20 cellular contexts compared by ENCODE assay signal in the genomic region with DNA sequence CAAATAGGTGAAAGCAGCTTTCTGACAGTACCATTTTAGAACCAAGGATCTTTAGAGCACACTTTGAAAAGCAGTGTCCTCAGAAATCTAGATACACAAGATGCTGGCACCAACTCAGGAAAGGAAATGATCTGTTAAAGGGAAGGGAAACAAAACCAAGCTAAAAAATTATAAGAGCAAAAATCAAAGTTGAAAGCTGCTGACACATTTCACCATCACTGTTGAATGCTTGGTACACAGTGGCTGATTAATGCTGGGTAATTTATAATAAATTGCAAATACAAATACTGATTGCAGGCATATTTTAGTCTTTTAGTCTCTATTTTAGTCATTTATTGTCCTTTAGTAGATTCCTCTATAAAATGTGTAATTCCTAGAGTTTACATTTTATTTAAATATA.
"Had no signal": no experiment of that assay in that cellular context is flagged by ENCODE, and none has a peak within 500 bp of the region (broad histone marks: within the 10 kb centered on the region; RNA-seq: fewer than 3 reads in every experiment).

No MANE protein-coding gene starts in this region.

- H3K9me3 ChIP-seq: lower lobe of right lung, ovary, suprapubic skin, thyroid gland had no signal

- H3K27ac Mint-ChIP-seq: effector memory CD8-positive, alpha-beta T cell; immature natural killer cell; naive thymus-derived CD4-positive, alpha-beta T cell; nephron progenitor cell; type B pancreatic cell had no signal

- H3K36me3 Mint-ChIP-seq: naive thymus-derived CD4-positive, alpha-beta T cell; type B pancreatic cell had no signal

- H3K4me3 Mint-ChIP-seq: central memory CD8-positive, alpha-beta T cell; effector memory CD8-positive, alpha-beta T cell; immature natural killer cell; naive thymus-derived CD4-positive, alpha-beta T cell; nephron progenitor cell; type B pancreatic cell had no signal

- DNase-seq: effector memory CD8-positive, alpha-beta T cell; erythroblast; foreskin keratinocyte; immature natural killer cell; kidney; left cardiac atrium; left ventricle myocardium inferior; lower lobe of right lung; mesendoderm; naive thymus-derived CD4-positive, alpha-beta T cell; nephron progenitor cell; ovary; right cardiac atrium; small intestine; stimulated activated CD4-positive, alpha-beta T cell treated with anti-CD3 and anti-CD28 coated beads, Interleukin-12 subunit alpha, Interleukin-12 subunit beta, amount 100 ng/mL, for 4 hours; stimulated activated naive CD8-positive, alpha-beta T cell treated with anti-CD3 and anti-CD28 coated beads, Interleukin-15, Interleukin-2, amounts not matched to agents 100 U/mL and 50 U/mL, for 24 hours; thyroid gland had no signal

- H3K4me1 Mint-ChIP-seq: central memory CD8-positive, alpha-beta T cell; immature natural killer cell; naive thymus-derived CD4-positive, alpha-beta T cell; nephron progenitor cell had no signal

- H3K9me3 Mint-ChIP-seq: nephron progenitor cell, type B pancreatic cell had no signal

- H3K27ac ChIP-seq: left ventricle myocardium inferior, lower lobe of right lung, ovary, suprapubic skin, thyroid gland had no signal

- H3K27me3 Mint-ChIP-seq: central memory CD8-positive, alpha-beta T cell; effector memory CD8-positive, alpha-beta T cell; naive thymus-derived CD4-positive, alpha-beta T cell; type B pancreatic cell had no signal

- H3K27me3 ChIP-seq: foreskin keratinocyte, ovary, suprapubic skin, thyroid gland had no signal

- H3K4me1 ChIP-seq: left ventricle myocardium inferior, lower lobe of right lung, suprapubic skin, thyroid gland had no signal

- H3K4me3 ChIP-seq: left ventricle myocardium inferior, lower lobe of right lung, ovary, suprapubic skin, thyroid gland had no signal

- H3K36me3 ChIP-seq: left ventricle myocardium inferior, lower lobe of right lung, ovary, suprapubic skin, thyroid gland had no signal
